In genomic region chr10:96922978-96923948, GRCh38 we compare ENCODE assay signal across 19 cellular contexts.
DNase-seq lines count a peak whose midpoint lies in the region; ATAC-seq, FAIRE-seq and TF ChIP-seq lines count a peak whose summit lies in the region.
"Had no signal": no experiment of that assay in that cellular context is flagged by ENCODE, and none has a peak within 500 bp of the region (broad histone marks: within the 10 kb centered on the region; RNA-seq: fewer than 3 reads in every experiment).

No MANE protein-coding gene starts in this region.

- TF ChIP-seq CTCF in cardiac muscle cell (IDR thresholded peaks at IDR 0.05; ENCODE audit: low read depth, low read length), result no peak
- no peak for TF ChIP-seq CTCF in right atrium auricular region (IDR thresholded peaks at IDR 0.05)
- no peak for TF ChIP-seq CTCF in K562 (IDR thresholded peaks at IDR 0.05 in 2 of 3, conservative IDR thresholded peaks at IDR 0.05 in 1 of 3; ENCODE audit: insufficient read depth in 2 of 3, low read depth in 1 of 3, low read length in 3 of 3)
- no peak for TF ChIP-seq CTCF in progenitor cell of endocrine pancreas (IDR thresholded peaks at IDR 0.05; ENCODE audit: unreplicated experiment)

- H3K9me3 ChIP-seq in cardiac muscle cell (ENCODE audit: low read depth), result no peaks in the 10 kb centered on the region
- H3K9me3 ChIP-seq in right atrium auricular region, result no peaks in the 10 kb centered on the region
- no peaks in the 10 kb centered on the region for H3K9me3 ChIP-seq in K562 (replicated peaks; ENCODE audit: control insufficient read depth, insufficient read depth, low read depth, low read length)
- H3K9me3 ChIP-seq in T-helper 17 cell (ENCODE audit: control insufficient read depth, low read length, poor library complexity, severe bottlenecking), result no peaks in the 10 kb centered on the region
- H3K9me3 ChIP-seq: BE2C, Caco-2 had no signal

- H3K4me1 Mint-ChIP-seq in progenitor cell of endocrine pancreas (ENCODE audit: low read depth) (peaks cover 7% of the 10 kb centered on the region), T-helper 17 cell (peaks cover 21% of the 10 kb centered on the region)

- peaks cover 28% of the 10 kb centered on the region for H3K4me1 ChIP-seq in cardiac muscle cell (ENCODE audit: low read depth)
- peaks cover 0 to 12% of the 10 kb centered on the region in 2 donors for H3K4me1 ChIP-seq in right atrium auricular region
- peaks cover 0 to 3% of the 10 kb centered on the region in 2 experiments; a peak in 2 of 5 replicates for H3K4me1 ChIP-seq in K562 (replicated peaks in 1 of 2; ENCODE audit: control insufficient read depth in 2 of 2, insufficient read depth in 2 of 2, low read length in 2 of 2)
- H3K4me1 ChIP-seq: BE2C had no signal

- H3K36me3 Mint-ChIP-seq in progenitor cell of endocrine pancreas (ENCODE audit: insufficient read depth) (peaks cover 20% of the 10 kb centered on the region), T-helper 17 cell (ENCODE audit: low read depth) (peaks cover 3% of the 10 kb centered on the region)

- H3K9me1 ChIP-seq in K562 (ENCODE audit: control insufficient read depth, insufficient read depth, low read length), result no peaks in the 10 kb centered on the region

- TF ChIP-seq POLR2A in K562 (conservative IDR thresholded peaks at IDR 0.05), result no peak

- H3K27ac ChIP-seq in cardiac muscle cell (peak overlapping the region; percentile 87), right atrium auricular region (no peak overlapping the region), K562 (ENCODE audit: extremely low read depth, low read depth, low read length) (no peak overlapping the region)
- H3K27ac ChIP-seq: GM23248 had no signal

- H3K36me3 ChIP-seq in cardiac muscle cell, result peaks cover 3% of the 10 kb centered on the region
- H3K36me3 ChIP-seq in right atrium auricular region, result no peaks in the 10 kb centered on the region
- H3K36me3 ChIP-seq in K562 (ENCODE audit: control insufficient read depth, insufficient read depth, low read length), result peaks cover 6% of the 10 kb centered on the region; the same call in 2 of the 3 replicates
- H3K36me3 ChIP-seq: BE2C had no signal

- FAIRE-seq in K562 (lab: Jason Lieb, UNC), result no peak
- FAIRE-seq: G401.6 had no signal

- POLR2A ChIA-PET in K562 (lab: Yijun Ruan, JAX), result interaction anchor here (0.8 kb wide), 1 partner anchor 19 kb away, joined by 3 read pairs; no protein-coding TSS in a partner anchor

- H3K4me3 ChIP-seq in cardiac muscle cell (no peak overlapping the region), right atrium auricular region (no peak overlapping the region), K562 (no peak overlapping the region)
- H3K4me3 ChIP-seq: GM23248 had no signal

- peaks cover 55% of the 10 kb centered on the region for H3K79me2 ChIP-seq in K562 (ENCODE audit: control insufficient read depth, insufficient read depth, low read length)

- WGBS in K562 (ENCODE audit: insufficient coverage, low coverage, missing lambda C conversion rate), result 61% methylated on average over 3 of the region's 3 CpGs

- H3K4me3 Mint-ChIP-seq in progenitor cell of endocrine pancreas (ENCODE audit: low read depth), result no peak overlapping the region
- no peak overlapping the region for H3K4me3 Mint-ChIP-seq in T-helper 17 cell
- H3K4me3 Mint-ChIP-seq: CD4-positive, alpha-beta T cell had no signal

- no TSS peak for BruUV-seq in K562 (replicated peaks; lab: Mats Ljungman, UMichigan)

- TF ChIP-seq EP300 in K562 (IDR thresholded peaks at IDR 0.05; ENCODE audit: low read length), result no peak

- H3K27ac Mint-ChIP-seq in progenitor cell of endocrine pancreas, result peak overlapping the region; percentile 34
- H3K27ac Mint-ChIP-seq in T-helper 17 cell, result no peak overlapping the region
- H3K27ac Mint-ChIP-seq: CD4-positive, alpha-beta T cell had no signal

- TF ChIP-seq RAD21 in K562 (CRISPR knock-in tag; conservative IDR thresholded peaks at IDR 0.05 in 1 of 2, IDR thresholded peaks at IDR 0.05 in 1 of 2), result no peak

- ATAC-seq in K562 (no peak), T-helper 17 cell (no peak), HG03025 (IDR thresholded peaks at IDR 0.05; ENCODE audit: low FRiP score, unreplicated experiment) (no peak), GM21381 (IDR thresholded peaks at IDR 0.05; ENCODE audit: unreplicated experiment) (no peak)

- CTCF ChIA-PET in K562 (lab: Yijun Ruan, JAX; ENCODE audit: low intra/inter-chr PET ratio), result no interaction called here

- H3K9me3 Mint-ChIP-seq in progenitor cell of endocrine pancreas (ENCODE audit: low read depth), result peaks cover 11% of the 10 kb centered on the region
- H3K9me3 Mint-ChIP-seq: CD4-positive, alpha-beta T cell had no signal

- in situ Hi-C loops in K562 (cut with MboI), result no loop called here

- H3K27me3 Mint-ChIP-seq in progenitor cell of endocrine pancreas, result no peaks in the 10 kb centered on the region
- no peaks in the 10 kb centered on the region for H3K27me3 Mint-ChIP-seq in T-helper 17 cell
- H3K27me3 Mint-ChIP-seq: CD4-positive, alpha-beta T cell had no signal

- no peaks in the 10 kb centered on the region for H4K20me1 ChIP-seq in K562 (replicated peaks; ENCODE audit: control insufficient read depth, insufficient read depth, low read length)

- no peak overlapping the region for H3K9ac ChIP-seq in K562 (ENCODE audit: insufficient read depth in 1 of 2, low read depth in 2 of 2, low read length in 2 of 2)
- H3K9ac ChIP-seq: GM23248 had no signal

- H3K27me3 ChIP-seq in cardiac muscle cell, result no peaks in the 10 kb centered on the region
- no peaks in the 10 kb centered on the region for H3K27me3 ChIP-seq in right atrium auricular region
- H3K27me3 ChIP-seq in K562 (ENCODE audit: control insufficient read depth in 2 of 2, insufficient read depth in 2 of 2, low read length in 2 of 2), result no peaks in the 10 kb centered on the region
- H3K27me3 ChIP-seq: BE2C had no signal

- no peak overlapping the region for H2AFZ ChIP-seq in K562 (ENCODE audit: low read depth, low read length)
- H2AFZ ChIP-seq: GM23248 had no signal

- DNase-seq in cardiac muscle cell (ENCODE audit: low read depth in 1 of 2, low spot score in 1 of 2) (no peak), right atrium auricular region (ENCODE audit: low spot score) (no peak), K562 (ENCODE audit: extremely low read depth in 1 of 4, low spot score in 3 of 4) (peak in 1 of 4 experiments; percentile 3), progenitor cell of endocrine pancreas (ENCODE audit: low spot score, unreplicated experiment) (no peak), T-helper 17 cell (no peak)
- DNase-seq: BE2C; Caco-2; CD4-positive, alpha-beta T cell; GM23248; HCEC 1CT; NCI-H1092 treated with DMSO at 0.1 percent for 48 hours; NCI-H2081; NCI-H510A; NCI-H748 treated with DMSO at 0.1 percent for 48 hours; NK-92 treated with Interleukin-12 subunit alpha and Interleukin-12 subunit beta, amount 100 ng/mL, for 24 hours; Right ventricle myocardium superior had no signal

- no peak overlapping the region for H3K4me2 ChIP-seq in K562 (ENCODE audit: insufficient read depth, low read length)

- intact Hi-C loops in K562 (cut with micrococcal nuclease), result no loop called here

TF ChIP-seq in K562, 482 proteins besides CTCF, POLR2A, EP300 and RAD21 (continues in another document):
- no peak for TF ChIP-seq NR4A1 (CRISPR knock-in tag; IDR thresholded peaks at IDR 0.05)
- no peak for TF ChIP-seq NR4A1 (tag; IDR thresholded peaks at IDR 0.05)
- TF ChIP-seq CHCHD3 (CRISPR knock-in tag; IDR thresholded peaks at IDR 0.05), result no peak
- TF ChIP-seq FOXA3 (CRISPR knock-in tag; conservative IDR thresholded peaks at IDR 0.05 in 1 of 2, IDR thresholded peaks at IDR 0.05 in 1 of 2), result peak in 1 of 2 experiments; percentile 50; a peak in 2 of 4 replicates
- no peak for TF ChIP-seq ZNF77 (CRISPR knock-in tag; IDR thresholded peaks at IDR 0.05)
- TF ChIP-seq BRF1 (IDR thresholded peaks at IDR 0.05; ENCODE audit: borderline replicate concordance, extremely low read depth, insufficient read length), result no peak
- TF ChIP-seq ADNP (tag; IDR thresholded peaks at IDR 0.05), result no peak
- TF ChIP-seq ZNF740 (CRISPR knock-in tag; IDR thresholded peaks at IDR 0.05), result no peak
- TF ChIP-seq ZNF740 (tag; IDR thresholded peaks at IDR 0.05), result no peak
- TF ChIP-seq TCF3 (CRISPR knock-in tag; IDR thresholded peaks at IDR 0.05), result peak; percentile 38; the same call in 1 of the 2 replicates
- no peak for TF ChIP-seq ZNF518B (CRISPR knock-in tag; IDR thresholded peaks at IDR 0.05)
- no peak for TF ChIP-seq ZNF57 (CRISPR knock-in tag; IDR thresholded peaks at IDR 0.05)
- no peak for TF ChIP-seq ARID1B (IDR thresholded peaks at IDR 0.05)
- TF ChIP-seq FOXA1 (IDR thresholded peaks at IDR 0.05; ENCODE audit: borderline replicate concordance), result no peak
- no peak for TF ChIP-seq ZFX (CRISPR knock-in tag; IDR thresholded peaks at IDR 0.05)
